8 cellular contexts compared by ENCODE assay signal in genomic region chr19:9324584-9324962, GRCh38. TPM values are rescaled to one million over a fixed set of nuclear protein-coding genes. Genes with fewer than 3 reads are reported as not detected.
DNase-seq lines count a peak whose midpoint lies in the region; ATAC-seq, FAIRE-seq and TF ChIP-seq lines count a peak whose summit lies in the region.

No MANE protein-coding gene starts in this region.

- peaks cover 6 to 31% of the 10 kb centered on the region in 2 donors for H3K9me3 ChIP-seq in kidney (ENCODE audit: control insufficient read depth in 1 of 2, low read length in 2 of 2)

- intact Hi-C loops in kidney (cut with DNase I) = no loop called here

- H3K27ac Mint-ChIP-seq in T-helper 2 cell treated with Interferon-gamma antibody and Interleukin-4, amounts not matched to agents 5 μg/mL and 100 μg/mL, for 36 hours = peak overlapping the region; percentile 96
- peak overlapping the region; percentile 80 to 94 for H3K27ac Mint-ChIP-seq in activated naive CD4-positive, alpha-beta T cell treated with anti-CD3 and anti-CD28 coated beads, Interleukin-2, amount 50 U/mL, for 72 hours

- H3K36me3 Mint-ChIP-seq in T-helper 2 cell treated with Interferon-gamma antibody and Interleukin-4, amounts not matched to agents 5 μg/mL and 100 μg/mL, for 36 hours (ENCODE audit: low read depth) = peaks cover 41% of the 10 kb centered on the region
- H3K36me3 Mint-ChIP-seq in activated naive CD4-positive, alpha-beta T cell treated with anti-CD3 and anti-CD28 coated beads, Interleukin-2, amount 50 U/mL, for 72 hours = peaks cover 50 to 64% of the 10 kb centered on the region in 2 donors

- no peak for TF ChIP-seq CTCF in kidney (IDR thresholded peaks at IDR 0.05; ENCODE audit: borderline replicate concordance, extremely low read depth, insufficient read depth)

- peaks cover 3 to 6% of the 10 kb centered on the region in 2 donors for H3K36me3 ChIP-seq in kidney (ENCODE audit: control insufficient read depth in 1 of 2, insufficient read depth in 2 of 2, low read length in 2 of 2)

- H3K4me1 ChIP-seq in kidney (ENCODE audit: control insufficient read depth in 1 of 2, insufficient read depth in 1 of 2, low read depth in 1 of 2, low read length in 2 of 2) = no peaks in the 10 kb centered on the region

- no peak for DNase-seq in T-helper 2 cell treated with Interferon-gamma antibody and Interleukin-4, amounts not matched to agents 5 μg/mL and 100 μg/mL, for 36 hours (ENCODE audit: low spot score)
- DNase-seq in T-helper 2 cell (no peak), kidney (no peak), NCI-H526 treated with DMSO at 0.1 percent for 48 hours (lab: John Stamatoyannopoulos, UW) (no peak), cerebellar nuclear complex (lab: John Stamatoyannopoulos, UW) (no peak)
- no peak for DNase-seq in activated naive CD4-positive, alpha-beta T cell treated with anti-CD3 and anti-CD28 coated beads, Interleukin-2, amount 50 U/mL, for 72 hours (ENCODE audit: low spot score in 2 of 2)
- no peak for DNase-seq in activated CD4-positive, CD25-positive, alpha-beta regulatory T cell (lab: John Stamatoyannopoulos, UW)

- peaks cover 17% of the 10 kb centered on the region for H3K4me1 Mint-ChIP-seq in T-helper 2 cell treated with Interferon-gamma antibody and Interleukin-4, amounts not matched to agents 5 μg/mL and 100 μg/mL, for 36 hours (ENCODE audit: low read depth)

- no peaks in the 10 kb centered on the region for H3K27me3 Mint-ChIP-seq in T-helper 2 cell treated with Interferon-gamma antibody and Interleukin-4, amounts not matched to agents 5 μg/mL and 100 μg/mL, for 36 hours (ENCODE audit: low read depth)

- H3K9ac ChIP-seq in kidney (ENCODE audit: low read length in 2 of 2) = peak overlapping the region; percentile 45 to 52

- no peak for FAIRE-seq in kidney (lab: Jason Lieb, UNC)

- H3K9me3 Mint-ChIP-seq in T-helper 2 cell treated with Interferon-gamma antibody and Interleukin-4, amounts not matched to agents 5 μg/mL and 100 μg/mL, for 36 hours = peaks cover 55% of the 10 kb centered on the region
- H3K9me3 Mint-ChIP-seq in activated naive CD4-positive, alpha-beta T cell treated with anti-CD3 and anti-CD28 coated beads, Interleukin-2, amount 50 U/mL, for 72 hours = peaks cover 23 to 27% of the 10 kb centered on the region in 2 donors

- peak overlapping the region; percentile 81 to 90 for H3K4me3 ChIP-seq in kidney (ENCODE audit: low read length in 2 of 2)

- no peak for ATAC-seq in activated naive CD4-positive, alpha-beta T cell treated with anti-CD3 and anti-CD28 coated beads, Interleukin-2, amount 50 U/mL, for 72 hours

- H3K27ac ChIP-seq in kidney (ENCODE audit: low read depth in 2 of 2, low read length in 2 of 2) = peak overlapping the region; percentile 76 to 88
- H3K27ac ChIP-seq in temporal lobe (ENCODE audit: low read depth, low read length) = peak overlapping the region; percentile 75

- H3K4me3 Mint-ChIP-seq in T-helper 2 cell treated with Interferon-gamma antibody and Interleukin-4, amounts not matched to agents 5 μg/mL and 100 μg/mL, for 36 hours = peak overlapping the region; percentile 95

RNA-seq across cellular contexts. Expression of gene ZNF559, which starts 0.6 kb away (rescaled TPM):
- total RNA-seq in activated naive CD4-positive, alpha-beta T cell treated with anti-CD3 and anti-CD28 coated beads, Interleukin-2, amount 50 U/mL, for 72 hours = 1 to 10 TPM; 8.2 to 9.2 TPM
- total RNA-seq in kidney (28.5 TPM), temporal lobe (55.3 TPM)
- 19.5 TPM for polyA plus RNA-seq in kidney (ENCODE audit: insufficient read depth, low read depth, low replicate concordance)

RNA-seq across cellular contexts. Expression of gene ZNF699, which starts 14.9 kb away (rescaled TPM):
- total RNA-seq in activated naive CD4-positive, alpha-beta T cell treated with anti-CD3 and anti-CD28 coated beads, Interleukin-2, amount 50 U/mL, for 72 hours = 1 to 10 TPM; 6.0 to 8.8 TPM
- total RNA-seq in kidney = 11.4 TPM
- polyA plus RNA-seq in kidney (ENCODE audit: insufficient read depth, low read depth, low replicate concordance) = 0.69 TPM
- total RNA-seq in temporal lobe = 13.0 TPM

RNA-seq across cellular contexts. Expression of gene ZNF177, which starts 38.2 kb away (rescaled TPM):
- 1 to 10 TPM in 1 of 2 donors, under 1 TPM in 1; 0.41 to 1.2 TPM for total RNA-seq in activated naive CD4-positive, alpha-beta T cell treated with anti-CD3 and anti-CD28 coated beads, Interleukin-2, amount 50 U/mL, for 72 hours
- total RNA-seq in kidney (1.8 TPM), temporal lobe (10.1 TPM)
- 5.7 TPM for polyA plus RNA-seq in kidney (ENCODE audit: insufficient read depth, low read depth, low replicate concordance)
